ENCODE assay signal across 1 cellular context in the genomic region with DNA sequence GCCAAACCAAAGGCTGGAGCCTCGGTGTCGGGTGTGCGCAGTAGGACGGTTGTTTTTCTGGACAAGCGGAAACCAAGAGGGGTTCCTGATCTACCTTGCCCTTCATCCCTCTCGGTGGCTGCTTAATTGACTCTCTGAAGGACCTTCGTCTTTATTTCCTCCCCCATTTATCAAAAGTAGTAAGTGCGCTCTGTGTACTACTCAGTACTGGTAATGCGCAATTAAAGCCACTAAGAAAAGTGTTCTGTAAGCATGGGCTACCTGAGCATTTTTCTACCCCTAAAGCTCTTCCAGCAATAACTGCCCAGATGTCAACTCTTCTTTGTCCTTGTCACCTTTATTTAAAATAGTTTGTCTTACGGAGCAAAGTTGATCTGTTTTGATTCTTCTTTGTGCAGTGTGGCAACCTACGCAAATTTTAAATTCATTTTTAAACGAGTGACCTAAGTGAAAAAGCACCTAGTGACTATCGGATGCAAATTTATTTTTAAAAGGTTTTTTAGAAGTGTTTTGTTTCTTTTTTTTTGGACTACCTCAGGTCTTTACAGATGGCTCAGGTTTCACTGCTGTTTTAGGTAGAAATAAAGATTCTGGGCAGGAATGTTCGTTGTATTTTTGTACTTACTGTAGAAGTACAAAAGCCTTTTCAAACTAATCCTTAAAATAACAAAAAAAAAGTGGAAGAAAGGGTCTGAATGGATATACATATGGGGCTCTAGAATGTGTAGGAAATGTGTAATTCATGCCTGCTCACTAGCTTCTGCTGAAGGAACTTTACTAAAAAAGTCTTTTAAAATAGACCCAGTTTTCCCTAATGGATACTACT.
TF ChIP-seq lines count a peak whose summit lies in the region.

No MANE protein-coding gene starts in this region.

TF ChIP-seq in HEK293, 187 proteins besides CTCF, POLR2A, EP300 and RAD21 (continued from another document):
- TF ChIP-seq ZNF23 (tag by site-specific recombination; IDR thresholded peaks at IDR 0.05; ENCODE audit: borderline replicate concordance) = no peak
- no peak for TF ChIP-seq ZNF549 (tag by site-specific recombination; IDR thresholded peaks at IDR 0.05)
- no peak for TF ChIP-seq REPIN1 (tag by site-specific recombination; IDR thresholded peaks at IDR 0.05; ENCODE audit: low read depth)
- TF ChIP-seq ZNF366 (tag by site-specific recombination; conservative IDR thresholded peaks at IDR 0.05) = peak; percentile 26; the same call in 1 of the 2 replicates
- no peak for TF ChIP-seq KLF9 (tag by site-specific recombination; IDR thresholded peaks at IDR 0.05; ENCODE audit: low read depth)
- no peak for TF ChIP-seq ZNF768 (tag by site-specific recombination; IDR thresholded peaks at IDR 0.05)
- no peak for TF ChIP-seq ZNF664 (tag by site-specific recombination; IDR thresholded peaks at IDR 0.05)
- TF ChIP-seq, protein P1, sequence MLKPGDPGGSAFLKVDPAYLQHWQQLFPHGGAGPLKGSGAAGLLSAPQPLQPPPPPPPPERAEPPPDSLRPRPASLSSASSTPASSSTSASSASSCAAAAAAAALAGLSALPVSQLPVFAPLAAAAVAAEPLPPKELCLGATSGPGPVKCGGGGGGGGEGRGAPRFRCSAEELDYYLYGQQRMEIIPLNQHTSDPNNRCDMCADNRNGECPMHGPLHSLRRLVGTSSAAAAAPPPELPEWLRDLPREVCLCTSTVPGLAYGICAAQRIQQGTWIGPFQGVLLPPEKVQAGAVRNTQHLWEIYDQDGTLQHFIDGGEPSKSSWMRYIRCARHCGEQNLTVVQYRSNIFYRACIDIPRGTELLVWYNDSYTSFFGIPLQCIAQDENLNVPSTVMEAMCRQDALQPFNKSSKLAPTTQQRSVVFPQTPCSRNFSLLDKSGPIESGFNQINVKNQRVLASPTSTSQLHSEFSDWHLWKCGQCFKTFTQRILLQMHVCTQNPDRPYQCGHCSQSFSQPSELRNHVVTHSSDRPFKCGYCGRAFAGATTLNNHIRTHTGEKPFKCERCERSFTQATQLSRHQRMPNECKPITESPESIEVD (tag by site-specific recombination; IDR thresholded peaks at IDR 0.05) = peak; percentile 86
- no peak for TF ChIP-seq ZNF510 (tag by site-specific recombination; IDR thresholded peaks at IDR 0.05; ENCODE audit: insufficient replicate concordance)
- no peak for TF ChIP-seq ZNF747 (tag by site-specific recombination; IDR thresholded peaks at IDR 0.05)
- TF ChIP-seq ZNF114 (tag by site-specific recombination; IDR thresholded peaks at IDR 0.05) = no peak
- TF ChIP-seq GLI4 (tag by site-specific recombination; IDR thresholded peaks at IDR 0.05) = no peak
- no peak for TF ChIP-seq KLF1 (tag by site-specific recombination; IDR thresholded peaks at IDR 0.05)
- TF ChIP-seq ZNF211 (tag by site-specific recombination; IDR thresholded peaks at IDR 0.05; ENCODE audit: low read depth) = no peak
- TF ChIP-seq KLF16 (tag by site-specific recombination; IDR thresholded peaks at IDR 0.05) = no peak
- peak; percentile 90 for TF ChIP-seq ZSCAN16 (tag by site-specific recombination; IDR thresholded peaks at IDR 0.05)
- no peak for TF ChIP-seq ZNF214 (tag by site-specific recombination; IDR thresholded peaks at IDR 0.05; ENCODE audit: borderline replicate concordance)
- TF ChIP-seq EGR2 (tag by site-specific recombination; IDR thresholded peaks at IDR 0.05; ENCODE audit: low read depth) = no peak
- TF ChIP-seq SETDB1 (IDR thresholded peaks at IDR 0.05; ENCODE audit: insufficient read length, low read length) = no peak
- TF ChIP-seq ZNF626 (tag by site-specific recombination; IDR thresholded peaks at IDR 0.05) = no peak
- TF ChIP-seq, protein P2, sequence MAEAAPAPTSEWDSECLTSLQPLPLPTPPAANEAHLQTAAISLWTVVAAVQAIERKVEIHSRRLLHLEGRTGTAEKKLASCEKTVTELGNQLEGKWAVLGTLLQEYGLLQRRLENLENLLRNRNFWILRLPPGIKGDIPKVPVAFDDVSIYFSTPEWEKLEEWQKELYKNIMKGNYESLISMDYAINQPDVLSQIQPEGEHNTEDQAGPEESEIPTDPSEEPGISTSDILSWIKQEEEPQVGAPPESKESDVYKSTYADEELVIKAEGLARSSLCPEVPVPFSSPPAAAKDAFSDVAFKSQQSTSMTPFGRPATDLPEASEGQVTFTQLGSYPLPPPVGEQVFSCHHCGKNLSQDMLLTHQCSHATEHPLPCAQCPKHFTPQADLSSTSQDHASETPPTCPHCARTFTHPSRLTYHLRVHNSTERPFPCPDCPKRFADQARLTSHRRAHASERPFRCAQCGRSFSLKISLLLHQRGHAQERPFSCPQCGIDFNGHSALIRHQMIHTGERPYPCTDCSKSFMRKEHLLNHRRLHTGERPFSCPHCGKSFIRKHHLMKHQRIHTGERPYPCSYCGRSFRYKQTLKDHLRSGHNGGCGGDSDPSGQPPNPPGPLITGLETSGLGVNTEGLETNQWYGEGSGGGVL (tag by site-specific recombination; IDR thresholded peaks at IDR 0.05) = no peak
- TF ChIP-seq, protein P3, sequence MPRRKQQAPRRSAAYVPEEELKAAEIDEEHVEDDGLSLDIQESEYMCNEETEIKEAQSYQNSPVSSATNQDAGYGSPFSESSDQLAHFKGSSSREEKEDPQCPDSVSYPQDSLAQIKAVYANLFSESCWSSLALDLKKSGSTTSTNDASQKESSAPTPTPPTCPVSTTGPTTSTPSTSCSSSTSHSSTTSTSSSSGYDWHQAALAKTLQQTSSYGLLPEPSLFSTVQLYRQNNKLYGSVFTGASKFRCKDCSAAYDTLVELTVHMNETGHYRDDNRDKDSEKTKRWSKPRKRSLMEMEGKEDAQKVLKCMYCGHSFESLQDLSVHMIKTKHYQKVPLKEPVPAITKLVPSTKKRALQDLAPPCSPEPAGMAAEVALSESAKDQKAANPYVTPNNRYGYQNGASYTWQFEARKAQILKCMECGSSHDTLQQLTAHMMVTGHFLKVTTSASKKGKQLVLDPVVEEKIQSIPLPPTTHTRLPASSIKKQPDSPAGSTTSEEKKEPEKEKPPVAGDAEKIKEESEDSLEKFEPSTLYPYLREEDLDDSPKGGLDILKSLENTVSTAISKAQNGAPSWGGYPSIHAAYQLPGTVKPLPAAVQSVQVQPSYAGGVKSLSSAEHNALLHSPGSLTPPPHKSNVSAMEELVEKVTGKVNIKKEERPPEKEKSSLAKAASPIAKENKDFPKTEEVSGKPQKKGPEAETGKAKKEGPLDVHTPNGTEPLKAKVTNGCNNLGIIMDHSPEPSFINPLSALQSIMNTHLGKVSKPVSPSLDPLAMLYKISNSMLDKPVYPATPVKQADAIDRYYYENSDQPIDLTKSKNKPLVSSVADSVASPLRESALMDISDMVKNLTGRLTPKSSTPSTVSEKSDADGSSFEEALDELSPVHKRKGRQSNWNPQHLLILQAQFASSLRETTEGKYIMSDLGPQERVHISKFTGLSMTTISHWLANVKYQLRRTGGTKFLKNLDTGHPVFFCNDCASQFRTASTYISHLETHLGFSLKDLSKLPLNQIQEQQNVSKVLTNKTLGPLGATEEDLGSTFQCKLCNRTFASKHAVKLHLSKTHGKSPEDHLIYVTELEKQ (tag by site-specific recombination; IDR thresholded peaks at IDR 0.05; ENCODE audit: borderline replicate concordance) = no peak
- no peak for TF ChIP-seq ZNF473 (tag by site-specific recombination; IDR thresholded peaks at IDR 0.05)
- TF ChIP-seq ZNF341 (tag by site-specific recombination; IDR thresholded peaks at IDR 0.05; ENCODE audit: low read depth) = peak; percentile 38; the same call in 1 of the 2 replicates
- TF ChIP-seq ZNF521 (tag by site-specific recombination; IDR thresholded peaks at IDR 0.05) = no peak
- 0 out of 2 replicates have a peak, but pooled peaks have one; percentile 8 for TF ChIP-seq ZNF501 (tag by site-specific recombination; IDR thresholded peaks at IDR 0.05)
- no peak for TF ChIP-seq ZNF157 (tag by site-specific recombination; IDR thresholded peaks at IDR 0.05)
- TF ChIP-seq, protein P4, sequence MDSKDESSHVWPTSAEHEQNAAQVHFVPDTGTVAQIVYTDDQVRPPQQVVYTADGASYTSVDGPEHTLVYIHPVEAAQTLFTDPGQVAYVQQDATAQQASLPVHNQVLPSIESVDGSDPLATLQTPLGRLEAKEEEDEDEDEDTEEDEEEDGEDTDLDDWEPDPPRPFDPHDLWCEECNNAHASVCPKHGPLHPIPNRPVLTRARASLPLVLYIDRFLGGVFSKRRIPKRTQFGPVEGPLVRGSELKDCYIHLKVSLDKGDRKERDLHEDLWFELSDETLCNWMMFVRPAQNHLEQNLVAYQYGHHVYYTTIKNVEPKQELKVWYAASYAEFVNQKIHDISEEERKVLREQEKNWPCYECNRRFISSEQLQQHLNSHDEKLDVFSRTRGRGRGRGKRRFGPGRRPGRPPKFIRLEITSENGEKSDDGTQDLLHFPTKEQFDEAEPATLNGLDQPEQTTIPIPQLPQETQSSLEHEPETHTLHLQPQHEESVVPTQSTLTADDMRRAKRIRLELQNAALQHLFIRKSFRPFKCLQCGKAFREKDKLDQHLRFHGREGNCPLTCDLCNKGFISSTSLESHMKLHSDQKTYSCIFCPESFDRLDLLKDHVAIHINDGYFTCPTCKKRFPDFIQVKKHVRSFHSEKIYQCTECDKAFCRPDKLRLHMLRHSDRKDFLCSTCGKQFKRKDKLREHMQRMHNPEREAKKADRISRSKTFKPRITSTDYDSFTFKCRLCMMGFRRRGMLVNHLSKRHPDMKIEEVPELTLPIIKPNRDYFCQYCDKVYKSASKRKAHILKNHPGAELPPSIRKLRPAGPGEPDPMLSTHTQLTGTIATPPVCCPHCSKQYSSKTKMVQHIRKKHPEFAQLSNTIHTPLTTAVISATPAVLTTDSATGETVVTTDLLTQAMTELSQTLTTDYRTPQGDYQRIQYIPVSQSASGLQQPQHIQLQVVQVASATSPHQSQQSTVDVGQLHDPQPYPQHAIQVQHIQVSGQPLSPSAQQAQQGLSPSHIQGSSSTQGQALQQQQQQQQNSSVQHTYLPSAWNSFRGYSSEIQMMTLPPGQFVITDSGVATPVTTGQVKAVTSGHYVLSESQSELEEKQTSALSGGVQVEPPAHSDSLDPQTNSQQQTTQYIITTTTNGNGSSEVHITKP (tag by site-specific recombination; IDR thresholded peaks at IDR 0.05) = peak; percentile 96
- TF ChIP-seq, protein P5, sequence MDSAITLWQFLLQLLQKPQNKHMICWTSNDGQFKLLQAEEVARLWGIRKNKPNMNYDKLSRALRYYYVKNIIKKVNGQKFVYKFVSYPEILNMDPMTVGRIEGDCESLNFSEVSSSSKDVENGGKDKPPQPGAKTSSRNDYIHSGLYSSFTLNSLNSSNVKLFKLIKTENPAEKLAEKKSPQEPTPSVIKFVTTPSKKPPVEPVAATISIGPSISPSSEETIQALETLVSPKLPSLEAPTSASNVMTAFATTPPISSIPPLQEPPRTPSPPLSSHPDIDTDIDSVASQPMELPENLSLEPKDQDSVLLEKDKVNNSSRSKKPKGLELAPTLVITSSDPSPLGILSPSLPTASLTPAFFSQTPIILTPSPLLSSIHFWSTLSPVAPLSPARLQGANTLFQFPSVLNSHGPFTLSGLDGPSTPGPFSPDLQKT (IDR thresholded peaks at IDR 0.05; ENCODE audit: borderline replicate concordance, low read depth, low read length) = no peak
- TF ChIP-seq RBAK (tag by site-specific recombination; IDR thresholded peaks at IDR 0.05) = no peak
- no peak for TF ChIP-seq ZNF707 (tag by site-specific recombination; IDR thresholded peaks at IDR 0.05)
- no peak for TF ChIP-seq ZNF530 (tag by site-specific recombination; IDR thresholded peaks at IDR 0.05; ENCODE audit: low read depth)
- TF ChIP-seq, protein P6, sequence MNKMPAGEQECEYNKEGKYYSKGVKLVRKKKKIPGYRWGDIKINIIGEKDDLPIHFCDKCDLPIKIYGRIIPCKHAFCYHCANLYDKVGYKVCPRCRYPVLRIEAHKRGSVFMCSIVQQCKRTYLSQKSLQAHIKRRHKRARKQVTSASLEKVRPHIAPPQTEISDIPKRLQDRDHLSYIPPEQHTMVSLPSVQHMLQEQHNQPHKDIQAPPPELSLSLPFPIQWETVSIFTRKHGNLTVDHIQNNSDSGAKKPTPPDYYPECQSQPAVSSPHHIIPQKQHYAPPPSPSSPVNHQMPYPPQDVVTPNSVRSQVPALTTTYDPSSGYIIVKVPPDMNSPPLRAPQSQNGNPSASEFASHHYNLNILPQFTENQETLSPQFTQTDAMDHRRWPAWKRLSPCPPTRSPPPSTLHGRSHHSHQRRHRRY (tag by site-specific recombination; IDR thresholded peaks at IDR 0.05) = no peak
- TF ChIP-seq ZNF830 (tag by site-specific recombination; IDR thresholded peaks at IDR 0.05; ENCODE audit: low read depth) = no peak
- TF ChIP-seq ZNF629 (tag by site-specific recombination; IDR thresholded peaks at IDR 0.05) = no peak
- no peak for TF ChIP-seq ZNF555 (tag by site-specific recombination; conservative IDR thresholded peaks at IDR 0.05)
- TF ChIP-seq ZFP3 (tag by site-specific recombination; IDR thresholded peaks at IDR 0.05; ENCODE audit: low read depth) = no peak
- TF ChIP-seq ZNF112 (tag by site-specific recombination; IDR thresholded peaks at IDR 0.05) = no peak
- TF ChIP-seq, protein P7, sequence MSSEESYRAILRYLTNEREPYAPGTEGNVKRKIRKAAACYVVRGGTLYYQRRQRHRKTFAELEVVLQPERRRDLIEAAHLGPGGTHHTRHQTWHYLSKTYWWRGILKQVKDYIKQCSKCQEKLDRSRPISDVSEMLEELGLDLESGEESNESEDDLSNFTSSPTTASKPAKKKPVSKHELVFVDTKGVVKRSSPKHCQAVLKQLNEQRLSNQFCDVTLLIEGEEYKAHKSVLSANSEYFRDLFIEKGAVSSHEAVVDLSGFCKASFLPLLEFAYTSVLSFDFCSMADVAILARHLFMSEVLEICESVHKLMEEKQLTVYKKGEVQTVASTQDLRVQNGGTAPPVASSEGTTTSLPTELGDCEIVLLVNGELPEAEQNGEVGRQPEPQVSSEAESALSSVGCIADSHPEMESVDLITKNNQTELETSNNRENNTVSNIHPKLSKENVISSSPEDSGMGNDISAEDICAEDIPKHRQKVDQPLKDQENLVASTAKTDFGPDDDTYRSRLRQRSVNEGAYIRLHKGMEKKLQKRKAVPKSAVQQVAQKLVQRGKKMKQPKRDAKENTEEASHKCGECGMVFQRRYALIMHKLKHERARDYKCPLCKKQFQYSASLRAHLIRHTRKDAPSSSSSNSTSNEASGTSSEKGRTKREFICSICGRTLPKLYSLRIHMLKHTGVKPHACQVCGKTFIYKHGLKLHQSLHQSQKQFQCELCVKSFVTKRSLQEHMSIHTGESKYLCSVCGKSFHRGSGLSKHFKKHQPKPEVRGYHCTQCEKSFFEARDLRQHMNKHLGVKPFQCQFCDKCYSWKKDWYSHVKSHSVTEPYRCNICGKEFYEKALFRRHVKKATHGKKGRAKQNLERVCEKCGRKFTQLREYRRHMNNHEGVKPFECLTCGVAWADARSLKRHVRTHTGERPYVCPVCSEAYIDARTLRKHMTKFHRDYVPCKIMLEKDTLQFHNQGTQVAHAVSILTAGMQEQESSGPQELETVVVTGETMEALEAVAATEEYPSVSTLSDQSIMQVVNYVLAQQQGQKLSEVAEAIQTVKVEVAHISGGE (tag by site-specific recombination; conservative IDR thresholded peaks at IDR 0.05; ENCODE audit: low read depth) = no peak
- no peak for TF ChIP-seq GLIS2 (tag by site-specific recombination; IDR thresholded peaks at IDR 0.05)
- 0 out of 2 replicates have a peak, but pooled peaks have one; percentile 45 for TF ChIP-seq ZSCAN30 (tag by site-specific recombination; IDR thresholded peaks at IDR 0.05)
- TF ChIP-seq ZNF37A (tag by site-specific recombination; IDR thresholded peaks at IDR 0.05) = no peak
- TF ChIP-seq ZNF544 (tag by site-specific recombination; IDR thresholded peaks at IDR 0.05) = no peak
- TF ChIP-seq ZNF239 (tag by site-specific recombination; IDR thresholded peaks at IDR 0.05) = no peak
- TF ChIP-seq ZFP37 (tag by site-specific recombination; IDR thresholded peaks at IDR 0.05) = no peak
- no peak for TF ChIP-seq ZBTB7A (tag by site-specific recombination; IDR thresholded peaks at IDR 0.05; ENCODE audit: low read depth)
